ENCODE assay signal across 20 cellular contexts in the genomic region with DNA sequence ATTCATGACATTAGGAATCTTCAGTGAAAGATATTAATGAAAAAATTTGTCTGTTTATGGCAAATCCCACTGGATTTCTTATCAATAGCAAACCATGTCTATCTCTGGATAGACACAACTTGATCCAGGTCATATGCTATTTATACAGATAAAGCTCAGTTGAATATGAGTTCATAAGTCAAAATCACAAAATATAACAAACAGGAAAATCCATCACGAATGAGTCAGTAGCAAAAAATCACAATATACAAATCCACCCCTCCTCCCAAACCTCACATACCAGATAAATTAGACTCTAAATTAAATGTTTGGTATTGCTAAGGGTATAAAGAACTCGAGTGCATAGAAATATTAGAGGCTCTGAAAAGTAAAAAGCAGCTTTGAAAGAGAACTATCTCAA.
"Had no signal": no experiment of that assay in that cellular context is flagged by ENCODE, and none has a peak within 500 bp of the region (broad histone marks: within the 10 kb centered on the region; RNA-seq: fewer than 3 reads in every experiment).

No MANE protein-coding gene starts in this region.

- H3K27me3 ChIP-seq: left lung, sigmoid colon, spleen, upper lobe of right lung had no signal

- H3K9me3 ChIP-seq: left lung, sigmoid colon, spleen, upper lobe of right lung had no signal

- H3K36me3 ChIP-seq: left lung, sigmoid colon, spleen, upper lobe of right lung had no signal

- H3K4me3 ChIP-seq: left lung, sigmoid colon, spleen, upper lobe of right lung had no signal

- DNase-seq: activated B cell treated with CpG ODN at 0.5 μM for 24 hours; activated CD4-positive, alpha-beta memory T cell treated with anti-CD3 and anti-CD28 coated beads, Interleukin-2, amount 10 ng/mL, durations not matched to agents 7 days and 5 days; activated CD4-positive, alpha-beta T cell treated with anti-CD3 and anti-CD28 coated beads for 48 hours; activated naive CD4-positive, alpha-beta T cell treated with Interleukin-2 at 50 U/mL for 16 hours; activated naive CD8-positive, alpha-beta T cell treated with anti-CD3 and anti-CD28 coated beads, Interleukin-2, amount 10 ng/mL, durations not matched to agents 7 days and 5 days; activated T-cell treated with anti-CD3 and anti-CD28 coated beads, Interleukin-2, amount 50 U/mL, for 24 hours; anterior cingulate cortex; cerebellar nuclear complex; dermis blood vessel endothelial cell; effector memory CD8-positive, alpha-beta T cell; left lung; mammary epithelial cell; midbrain; nucleus accumbens; sigmoid colon; spleen; stimulated activated naive B cell treated with anti-CD40 and anti-IgM and Interleukin-4, amounts not matched to agents 10 μg/mL and 1 μg/mL and 100 μg/mL, for 72 hours; T-cell; T-helper 9 cell; upper lobe of right lung had no signal

- H3K4me1 ChIP-seq: left lung, sigmoid colon, spleen, upper lobe of right lung had no signal

- ATAC-seq: effector memory CD8-positive, alpha-beta T cell; left lung; stimulated activated naive B cell treated with anti-CD40 and anti-IgM and Interleukin-4, amounts not matched to agents 10 μg/mL and 1 μg/mL and 100 μg/mL, for 72 hours; T-cell; upper lobe of right lung had no signal

- H3K27ac ChIP-seq: left lung, sigmoid colon, spleen, upper lobe of right lung had no signal
